In the genomic region with DNA sequence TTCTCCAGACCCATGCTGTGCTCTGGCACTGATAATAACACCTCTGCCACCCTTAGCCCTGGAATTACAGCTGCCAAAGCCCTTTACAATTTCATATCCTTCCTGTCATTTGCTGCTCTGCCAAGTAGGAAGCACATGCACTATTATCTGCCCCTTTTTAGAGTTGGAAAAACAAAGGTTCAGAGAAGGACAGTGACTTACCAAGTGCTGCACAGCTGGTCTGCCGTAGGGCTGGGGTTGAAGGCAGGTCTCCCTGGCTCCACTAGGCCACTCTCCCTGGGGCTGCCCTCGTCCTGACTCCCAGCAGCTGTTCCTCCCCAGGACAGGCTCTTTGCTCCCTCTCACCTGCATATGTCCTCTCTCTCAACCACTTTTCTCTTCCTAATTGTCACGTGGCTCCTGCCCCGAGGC, we compare ENCODE assay signal across 17 cellular contexts.
"Had no signal": no experiment of that assay in that cellular context is flagged by ENCODE, and none has a peak within 500 bp of the region (broad histone marks: within the 10 kb centered on the region; RNA-seq: fewer than 3 reads in every experiment).

No MANE protein-coding gene starts in this region.

- H3K27me3 ChIP-seq: adrenal gland, heart left ventricle, upper lobe of left lung had no signal

- H3K4me1 ChIP-seq: adrenal gland, heart left ventricle had no signal

- H3K36me3 ChIP-seq: adrenal gland, heart left ventricle, upper lobe of left lung had no signal

- H3K27ac ChIP-seq: adrenal gland, heart left ventricle, skin epidermis had no signal

- H3K4me3 ChIP-seq: adrenal gland, heart left ventricle, lung, mucosa of descending colon, skin epidermis, upper lobe of left lung had no signal

- ATAC-seq: heart left ventricle; left colon; mucosa of descending colon; naive thymus-derived CD4-positive, alpha-beta T cell had no signal

- FAIRE-seq: colon, frontal cortex had no signal

- DNase-seq: activated CD4-positive, alpha-beta memory T cell treated with anti-CD3 and anti-CD28 coated beads, Interleukin-2, amount 10 ng/mL, durations not matched to agents 7 days and 5 days; activated CD4-positive, alpha-beta T cell treated with anti-CD3 and anti-CD28 coated beads for 4 hours; activated effector memory CD4-positive, alpha-beta T cell treated with anti-CD3 and anti-CD28 coated beads, Interleukin-2, amount 50 U/mL, for 16 hours; activated T-cell treated with anti-CD3 and anti-CD28 coated beads, Interleukin-2, amount 50 U/mL, for 24 hours; adrenal gland; effector CD4-positive, alpha-beta T cell; heart left ventricle; left colon; mucosa of descending colon; naive thymus-derived CD4-positive, alpha-beta T cell; stimulated activated CD4-positive, alpha-beta T cell treated with anti-CD3 and anti-CD28 coated beads, Interleukin-4, amount 100 ng/mL, for 24 hours; stimulated activated naive CD4-positive, alpha-beta T cell treated with Interleukin-2 at 50 U/mL for 16 hours; upper lobe of left lung had no signal

- H3K9me3 ChIP-seq: adrenal gland, heart left ventricle, mucosa of descending colon, upper lobe of left lung had no signal
